12 cellular contexts compared by ENCODE assay signal in the genomic region with DNA sequence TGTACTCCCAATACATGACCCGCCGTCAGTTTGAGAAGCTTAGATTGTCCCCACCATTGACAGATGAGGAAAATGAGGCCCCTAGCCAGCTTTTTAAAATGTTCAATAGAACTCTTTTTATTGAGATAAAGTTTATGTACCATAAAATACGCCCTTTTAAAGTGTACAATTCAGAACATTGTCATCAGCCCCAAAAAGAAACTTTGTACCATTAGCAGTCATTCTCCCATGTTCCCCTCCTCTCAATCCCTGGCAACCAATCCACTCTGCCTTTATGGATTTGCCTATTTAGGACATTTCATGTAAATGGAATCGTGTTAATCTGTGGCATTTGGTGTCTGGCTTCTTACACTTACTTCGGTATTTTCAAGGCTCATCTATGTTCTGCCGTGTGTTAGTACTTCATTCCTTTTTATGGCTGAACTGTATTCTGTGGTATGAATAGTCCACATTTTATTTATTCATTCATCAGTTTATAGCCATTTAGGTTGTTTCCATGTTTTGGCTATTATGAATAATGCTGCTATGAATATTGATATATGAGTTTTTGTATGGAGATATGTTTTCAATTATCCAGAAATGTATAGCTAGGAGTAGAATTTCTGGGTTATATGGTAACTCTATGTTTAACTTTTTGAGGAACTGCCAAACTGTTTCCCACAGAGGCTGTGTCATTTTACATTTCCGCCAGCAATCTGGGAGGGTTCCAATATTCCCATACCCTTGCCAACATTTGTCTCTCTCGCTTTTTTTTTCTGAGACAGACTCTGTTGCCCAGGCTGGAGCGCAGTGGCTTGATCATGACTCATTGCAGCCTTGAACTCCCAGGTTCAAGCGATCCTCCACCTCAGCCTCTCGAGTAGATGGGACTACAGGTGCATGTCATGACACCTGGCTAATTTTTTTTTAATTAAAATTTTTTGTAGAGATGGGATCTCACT. TPM values are rescaled to one million over a fixed set of nuclear protein-coding genes. Genes with fewer than 3 reads are reported as not detected.
DNase-seq lines count a peak whose midpoint lies in the region; ATAC-seq and TF ChIP-seq lines count a peak whose summit lies in the region.
"Had no signal": no experiment of that assay in that cellular context is flagged by ENCODE, and none has a peak within 500 bp of the region (broad histone marks: within the 10 kb centered on the region; RNA-seq: fewer than 3 reads in every experiment).

No MANE protein-coding gene starts in this region.

- H3K36me3 ChIP-seq in adipocyte (ENCODE audit: control insufficient read depth, insufficient read depth, low read length, severe bottlenecking) (no peaks in the 10 kb centered on the region), subcutaneous abdominal adipose tissue (ENCODE audit: control insufficient read depth in 5 of 5, insufficient read depth in 5 of 5, low read length in 5 of 5) (no peaks in the 10 kb centered on the region)
- H3K36me3 ChIP-seq: SJCRH30 had no signal

- peaks cover 0 to 6% (median 2%) of the 10 kb centered on the region in 3 donors for H3K27me3 Mint-ChIP-seq in immature natural killer cell (ENCODE audit: low read depth in 3 of 3)

- peak overlapping the region; percentile 65 for H3K27ac ChIP-seq in subcutaneous abdominal adipose tissue (ENCODE audit: low read depth, low read length)
- H3K27ac ChIP-seq: KMS-11, SJCRH30 had no signal

- H3K4me1 ChIP-seq in adipocyte (ENCODE audit: control insufficient read depth, insufficient read depth, low read length): peaks cover 9% of the 10 kb centered on the region
- H3K4me1 ChIP-seq in subcutaneous abdominal adipose tissue (ENCODE audit: control insufficient read depth in 5 of 5, insufficient read depth in 5 of 5, low read length in 5 of 5): peaks cover 0 to 24% (median 11%) of the 10 kb centered on the region in 5 donors

- no peak overlapping the region for H3K4me3 ChIP-seq in HFF-Myc (replicated peaks; ENCODE audit: low read depth, low read length)
- no peak overlapping the region for H3K4me3 ChIP-seq in adipocyte (ENCODE audit: low read length)
- no peak overlapping the region for H3K4me3 ChIP-seq in subcutaneous abdominal adipose tissue (ENCODE audit: low read depth in 1 of 5, low read length in 5 of 5)
- H3K4me3 ChIP-seq: SJCRH30 had no signal

- ATAC-seq in stimulated activated naive CD8-positive, alpha-beta T cell treated with anti-CD3 and anti-CD28 coated beads, Interleukin-15, Interleukin-2, amounts not matched to agents 100 U/mL and 50 U/mL, for 24 hours: no peak
- no peak for ATAC-seq in GM21381 (IDR thresholded peaks at IDR 0.05; ENCODE audit: unreplicated experiment)

- H3K27me3 ChIP-seq in adipocyte (replicated peaks; ENCODE audit: control insufficient read depth, insufficient read depth, low read length): peaks cover 8% of the 10 kb centered on the region
- H3K27me3 ChIP-seq in subcutaneous abdominal adipose tissue (ENCODE audit: control insufficient read depth in 5 of 5, insufficient read depth in 4 of 5, low read length in 5 of 5): peaks cover 0 to 4% (median 2%) of the 10 kb centered on the region in 5 donors
- H3K27me3 ChIP-seq: SJCRH30 had no signal

- no peak for TF ChIP-seq CTCF in HFF-Myc (IDR thresholded peaks at IDR 0.05; ENCODE audit: low read depth, low read length, missing control alignments)

- H3K9me3 ChIP-seq in adipocyte (ENCODE audit: control insufficient read depth, low read length) (peaks cover under 1% of the 10 kb centered on the region), subcutaneous abdominal adipose tissue (ENCODE audit: control insufficient read depth in 5 of 5, low read length in 5 of 5) (no peaks in the 10 kb centered on the region)
- H3K9me3 ChIP-seq: SJCRH30 had no signal

- H3K4me1 Mint-ChIP-seq in immature natural killer cell: peaks cover 10% of the 10 kb centered on the region in 2 donors

- H3K9ac ChIP-seq in adipocyte (ENCODE audit: low read length) (no peak overlapping the region), subcutaneous abdominal adipose tissue (ENCODE audit: low read length in 5 of 5) (no peak overlapping the region)
- H3K9ac ChIP-seq: KMS-11 had no signal

- H3K36me3 Mint-ChIP-seq in immature natural killer cell: peaks cover 0 to 5% (median under 1%) of the 10 kb centered on the region in 3 donors

- DNase-seq in HFF-Myc (ENCODE audit: extremely low read depth, low read depth) (peak; percentile 61), adipocyte (ENCODE audit: low read depth) (peak; percentile 73), fibroblast of peridontal ligament (ENCODE audit: extremely low read depth) (peak; percentile 86), immature natural killer cell (no peak)
- no peak for DNase-seq in stimulated activated naive CD8-positive, alpha-beta T cell treated with anti-CD3 and anti-CD28 coated beads, Interleukin-15, Interleukin-2, amounts not matched to agents 100 U/mL and 50 U/mL, for 24 hours
- DNase-seq: activated CD4-positive, alpha-beta T cell treated with anti-CD3 and anti-CD28 coated beads for 4 hours; activated effector memory CD4-positive, alpha-beta T cell treated with Interleukin-2 at 50 U/mL for 16 hours; small intestine had no signal

- no peak overlapping the region for H3K4me3 Mint-ChIP-seq in immature natural killer cell

- H3K27ac Mint-ChIP-seq in immature natural killer cell: no peak overlapping the region

- peaks cover 0 to under 1% (median under 1%) of the 10 kb centered on the region in 6 donors for H3K9me3 Mint-ChIP-seq in immature natural killer cell

RNA-seq across cellular contexts. Expression of gene PTPN23, which starts 15.3 kb away (rescaled TPM):
- polyA plus RNA-seq in immature natural killer cell: 1 to 10 TPM in 1 of 3 donors, under 1 TPM in 2; 0.62 to 7.1 (median 0.68) TPM

Comparison
In these comparisons a context has a peak if more than half of its experiments do, and no peak if none do; other contexts are left out.
1. DNase-seq: peak in HFF-Myc (single experiment), adipocyte (single experiment) and fibroblast of peridontal ligament (single experiment); none in stimulated activated naive CD8-positive, alpha-beta T cell treated with anti-CD3 and anti-CD28 coated beads, Interleukin-15, Interleukin-2, amounts not matched to agents 100 U/mL and 50 U/mL, for 24 hours (single experiment) and immature natural killer cell (0 of 3).